1 cellular context compared by ENCODE assay signal in the genomic region with DNA sequence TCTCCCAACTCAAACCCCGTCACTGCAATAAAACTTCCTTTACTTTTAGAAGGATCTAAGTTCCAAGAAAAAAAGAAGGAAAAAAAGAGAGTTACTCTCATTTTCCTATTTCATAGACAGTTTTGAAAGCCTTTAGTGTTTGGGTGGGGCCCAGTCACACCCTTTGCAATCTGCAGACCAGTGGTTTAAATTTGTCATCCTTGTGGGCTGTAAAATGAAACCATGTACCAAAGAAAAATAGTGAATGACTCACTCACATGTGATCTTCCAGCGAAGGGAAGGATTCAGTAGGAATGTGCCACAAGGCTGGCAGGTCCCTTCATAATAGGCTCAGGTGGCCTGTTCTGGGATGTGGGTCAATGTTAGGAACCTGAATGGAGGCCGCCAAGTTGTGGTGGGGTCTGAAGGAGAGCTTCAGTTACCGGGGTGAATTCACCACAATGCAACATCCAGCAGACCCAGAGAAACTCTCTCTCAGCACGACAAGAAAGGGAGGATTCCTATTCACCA.
A peak's percentile ranks its signal among the peaks of the same experiment; 100 is the strongest.
TF ChIP-seq lines count a peak whose summit lies in the region.

No MANE protein-coding gene starts in this region.

TF ChIP-seq in GM12878, 131 proteins besides CTCF, POLR2A, EP300 and RAD21 (continued from another document):
- TF ChIP-seq, protein P1, sequence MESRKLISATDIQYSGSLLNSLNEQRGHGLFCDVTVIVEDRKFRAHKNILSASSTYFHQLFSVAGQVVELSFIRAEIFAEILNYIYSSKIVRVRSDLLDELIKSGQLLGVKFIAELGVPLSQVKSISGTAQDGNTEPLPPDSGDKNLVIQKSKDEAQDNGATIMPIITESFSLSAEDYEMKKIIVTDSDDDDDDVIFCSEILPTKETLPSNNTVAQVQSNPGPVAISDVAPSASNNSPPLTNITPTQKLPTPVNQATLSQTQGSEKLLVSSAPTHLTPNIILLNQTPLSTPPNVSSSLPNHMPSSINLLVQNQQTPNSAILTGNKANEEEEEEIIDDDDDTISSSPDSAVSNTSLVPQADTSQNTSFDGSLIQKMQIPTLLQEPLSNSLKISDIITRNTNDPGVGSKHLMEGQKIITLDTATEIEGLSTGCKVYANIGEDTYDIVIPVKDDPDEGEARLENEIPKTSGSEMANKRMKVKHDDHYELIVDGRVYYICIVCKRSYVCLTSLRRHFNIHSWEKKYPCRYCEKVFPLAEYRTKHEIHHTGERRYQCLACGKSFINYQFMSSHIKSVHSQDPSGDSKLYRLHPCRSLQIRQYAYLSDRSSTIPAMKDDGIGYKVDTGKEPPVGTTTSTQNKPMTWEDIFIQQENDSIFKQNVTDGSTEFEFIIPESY (IDR thresholded peaks at IDR 0.05) = no peak
- TF ChIP-seq POLR2AphosphoS2 (IDR thresholded peaks at IDR 0.05; ENCODE audit: low read depth, low read length) = no peak
- TF ChIP-seq FOS (IDR thresholded peaks at IDR 0.05; ENCODE audit: borderline replicate concordance, extremely low read depth, insufficient read length) = no peak
- peak; percentile 60 for TF ChIP-seq DPF2 (IDR thresholded peaks at IDR 0.05)
- TF ChIP-seq, protein P2, sequence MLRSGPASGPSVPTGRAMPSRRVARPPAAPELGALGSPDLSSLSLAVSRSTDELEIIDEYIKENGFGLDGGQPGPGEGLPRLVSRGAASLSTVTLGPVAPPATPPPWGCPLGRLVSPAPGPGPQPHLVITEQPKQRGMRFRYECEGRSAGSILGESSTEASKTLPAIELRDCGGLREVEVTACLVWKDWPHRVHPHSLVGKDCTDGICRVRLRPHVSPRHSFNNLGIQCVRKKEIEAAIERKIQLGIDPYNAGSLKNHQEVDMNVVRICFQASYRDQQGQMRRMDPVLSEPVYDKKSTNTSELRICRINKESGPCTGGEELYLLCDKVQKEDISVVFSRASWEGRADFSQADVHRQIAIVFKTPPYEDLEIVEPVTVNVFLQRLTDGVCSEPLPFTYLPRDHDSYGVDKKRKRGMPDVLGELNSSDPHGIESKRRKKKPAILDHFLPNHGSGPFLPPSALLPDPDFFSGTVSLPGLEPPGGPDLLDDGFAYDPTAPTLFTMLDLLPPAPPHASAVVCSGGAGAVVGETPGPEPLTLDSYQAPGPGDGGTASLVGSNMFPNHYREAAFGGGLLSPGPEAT (IDR thresholded peaks at IDR 0.05; ENCODE audit: low read depth) = peak; percentile 60; the same call in 1 of the 2 replicates
